Comparison of ENCODE assay signal across 15 cellular contexts in genomic region chr15:41788262-41788661, GRCh38.
"Had no signal": no experiment of that assay in that cellular context is flagged by ENCODE, and none has a peak within 500 bp of the region (broad histone marks: within the 10 kb centered on the region; RNA-seq: fewer than 3 reads in every experiment).

No MANE protein-coding gene starts in this region.

- H3K27me3 ChIP-seq: gastrocnemius medialis, heart right ventricle, tibial nerve had no signal

- H3K27ac ChIP-seq: heart right ventricle had no signal

- H3K27me3 Mint-ChIP-seq: activated CD4-positive, alpha-beta T cell treated with anti-CD3 and anti-CD28 coated beads, Interleukin-2, amount 10 ng/mL, durations not matched to agents 7 days and 5 days; effector memory CD8-positive, alpha-beta T cell; stimulated activated memory B cell treated with anti-CD40 and anti-IgM and Interleukin-4, amounts not matched to agents 10 μg/mL and 1 μg/mL and 100 μg/mL, for 72 hours had no signal

- H3K27ac Mint-ChIP-seq: activated CD4-positive, alpha-beta T cell treated with anti-CD3 and anti-CD28 coated beads, Interleukin-2, amount 10 ng/mL, durations not matched to agents 7 days and 5 days; activated T-helper 1 cell treated with anti-CD3 and anti-CD28 coated beads, Interleukin-12 subunit alpha, Interleukin-12 subunit beta, Interleukin-2, Interleukin-4 antibody, amounts not matched to agents 30 ng/mL and 10 ng/mL and 1 ng/mL, durations not matched to agents 14 hours and 24 hours and 36 hours; effector memory CD8-positive, alpha-beta T cell; natural killer cell had no signal

- DNase-seq: activated CD4-positive, alpha-beta T cell treated with anti-CD3 and anti-CD28 coated beads, Interleukin-2, amount 10 ng/mL, durations not matched to agents 7 days and 5 days; activated CD4-positive, CD25-positive, alpha-beta regulatory T cell; activated CD8-positive, alpha-beta memory T cell treated with anti-CD3 and anti-CD28 coated beads, Interleukin-2, amount 50 U/mL, for 48 hours; anterior cingulate cortex; dermis blood vessel endothelial cell; effector memory CD8-positive, alpha-beta T cell; gastrocnemius medialis; heart right ventricle; left colon; natural killer cell; posterior cingulate gyrus; retina had no signal

- H3K4me3 ChIP-seq: gastrocnemius medialis, heart right ventricle, tibial nerve had no signal

- H3K9me3 ChIP-seq: gastrocnemius medialis, heart right ventricle, tibial nerve had no signal

- H3K36me3 Mint-ChIP-seq: natural killer cell had no signal

- H3K9me3 Mint-ChIP-seq: activated CD4-positive, alpha-beta T cell treated with anti-CD3 and anti-CD28 coated beads, Interleukin-2, amount 10 ng/mL, durations not matched to agents 7 days and 5 days; activated T-helper 1 cell treated with anti-CD3 and anti-CD28 coated beads, Interleukin-12 subunit alpha, Interleukin-12 subunit beta, Interleukin-2, Interleukin-4 antibody, amounts not matched to agents 30 ng/mL and 10 ng/mL and 1 ng/mL, durations not matched to agents 14 hours and 24 hours and 36 hours; effector memory CD8-positive, alpha-beta T cell; natural killer cell; stimulated activated memory B cell treated with anti-CD40 and anti-IgM and Interleukin-4, amounts not matched to agents 10 μg/mL and 1 μg/mL and 100 μg/mL, for 72 hours had no signal

- H3K36me3 ChIP-seq: gastrocnemius medialis, heart right ventricle, tibial nerve had no signal

- H3K4me3 Mint-ChIP-seq: activated CD4-positive, alpha-beta T cell treated with anti-CD3 and anti-CD28 coated beads, Interleukin-2, amount 10 ng/mL, durations not matched to agents 7 days and 5 days; activated T-helper 1 cell treated with anti-CD3 and anti-CD28 coated beads, Interleukin-12 subunit alpha, Interleukin-12 subunit beta, Interleukin-2, Interleukin-4 antibody, amounts not matched to agents 30 ng/mL and 10 ng/mL and 1 ng/mL, durations not matched to agents 14 hours and 24 hours and 36 hours; effector memory CD8-positive, alpha-beta T cell; natural killer cell; stimulated activated memory B cell treated with anti-CD40 and anti-IgM and Interleukin-4, amounts not matched to agents 10 μg/mL and 1 μg/mL and 100 μg/mL, for 72 hours had no signal

- ATAC-seq: effector memory CD8-positive, alpha-beta T cell; gastrocnemius medialis; heart right ventricle; left colon; natural killer cell; stimulated activated memory B cell treated with anti-CD40 and anti-IgM and Interleukin-4, amounts not matched to agents 10 μg/mL and 1 μg/mL and 100 μg/mL, for 72 hours had no signal
